In genomic region chr4:10584042-10584441, GRCh38 we compare ENCODE assay signal across 8 cellular contexts.
DNase-seq lines count a peak whose midpoint lies in the region; ATAC-seq and TF ChIP-seq lines count a peak whose summit lies in the region.

No MANE protein-coding gene starts in this region.

- H3K9me3 ChIP-seq in breast epithelium (no peaks in the 10 kb centered on the region), mucosa of descending colon (no peaks in the 10 kb centered on the region), OCI-LY7 (ENCODE audit: low read length) (no peaks in the 10 kb centered on the region)

- H3K79me2 ChIP-seq in ACC112 (ENCODE audit: control insufficient read depth, insufficient read depth, low read length, unreplicated experiment) (no peaks in the 10 kb centered on the region), OCI-LY7 (ENCODE audit: insufficient read depth, low read depth, low read length) (no peaks in the 10 kb centered on the region)

- no peaks in the 10 kb centered on the region for H3K9me2 ChIP-seq in OCI-LY7 (ENCODE audit: insufficient read depth, low read length)

- H3K36me3 ChIP-seq in ACC112 (ENCODE audit: insufficient read depth, low read length) (no peaks in the 10 kb centered on the region), breast epithelium (no peaks in the 10 kb centered on the region), mucosa of descending colon (ENCODE audit: low read depth) (no peaks in the 10 kb centered on the region), OCI-LY7 (ENCODE audit: insufficient read depth, low read length) (no peaks in the 10 kb centered on the region)

- POLR2A ChIA-PET in OCI-LY7 (lab: Charles Lee) = no interaction called here

- no peak overlapping the region for H3K4me2 ChIP-seq in OCI-LY7 (ENCODE audit: low read length)

- H3K4me3 ChIP-seq in ACC112 (ENCODE audit: low read depth, low read length) (peak overlapping the region; percentile 67), breast epithelium (peak overlapping the region in 2 of 3 donors; percentile 17 to 53), mucosa of descending colon (no peak overlapping the region), OCI-LY7 (ENCODE audit: low read depth, low read length, poor library complexity, severe bottlenecking) (no peak overlapping the region)

- TF ChIP-seq CTCF in breast epithelium (IDR thresholded peaks at IDR 0.05) (no peak), mucosa of descending colon (IDR thresholded peaks at IDR 0.05) (no peak), OCI-LY7 (conservative IDR thresholded peaks at IDR 0.05; ENCODE audit: low read length) (no peak)

- intact Hi-C loops in breast epithelium (cut with DNase I; ENCODE audit: low total_unique reads) = no loop called here
- intact Hi-C loops in mucosa of descending colon (cut with DNase I, micrococcal nuclease) = loop anchor here (10.0 kb wide), 1 partner anchor 841 kb away; the partner anchor contains the start of gene HS3ST1 (in 2 of the 2)
- intact Hi-C loops in OCI-LY7 (cut with micrococcal nuclease; ENCODE audit: unreplicated experiment) = loop anchor here (10.0 kb wide), 2 partner anchors 311 to 841 kb away; partner anchors contain the start of gene HS3ST1

- no TSS peak for BruUV-seq in OCI-LY7 (replicated peaks; lab: Mats Ljungman, UMichigan)

- H3K27ac ChIP-seq in ACC112 (ENCODE audit: low read depth, low read length) (no peak overlapping the region), breast epithelium (no peak overlapping the region), OCI-LY7 (ENCODE audit: low read depth, low read length, poor library complexity, severe bottlenecking) (no peak overlapping the region)

- DNase-seq in breast epithelium (ENCODE audit: low spot score in 2 of 2) = no peak
- DNase-seq in mucosa of descending colon = peak in 1 of 3 donors; percentile 41
- no peak for DNase-seq in RKO (ENCODE audit: low spot score)
- no peak for DNase-seq in activated naive CD4-positive, alpha-beta T cell (lab: John Stamatoyannopoulos, UW)
- no peak for DNase-seq in OCI-LY7 (ENCODE audit: low spot score)

- H2AFZ ChIP-seq in ACC112 (ENCODE audit: low read length, unreplicated experiment) = peak overlapping the region; percentile 57
- no peak overlapping the region for H2AFZ ChIP-seq in OCI-LY7 (ENCODE audit: low read length)

- peak; percentile 45 for ATAC-seq in GM18873 (IDR thresholded peaks at IDR 0.05; ENCODE audit: low FRiP score, unreplicated experiment)
- peak; percentile 77 for ATAC-seq in HG03565 (IDR thresholded peaks at IDR 0.05; ENCODE audit: unreplicated experiment)
- ATAC-seq in mucosa of descending colon = peak; percentile 87

- H4K20me1 ChIP-seq in OCI-LY7 (ENCODE audit: insufficient read depth, low read length) = no peaks in the 10 kb centered on the region

- H3K27me3 ChIP-seq in ACC112 (ENCODE audit: insufficient read depth, low read length) (peaks cover 7% of the 10 kb centered on the region), breast epithelium (no peaks in the 10 kb centered on the region)

- peaks cover 9% of the 10 kb centered on the region for H3K4me1 ChIP-seq in ACC112 (ENCODE audit: control insufficient read depth, insufficient read depth, low read length, unreplicated experiment)
- no peaks in the 10 kb centered on the region for H3K4me1 ChIP-seq in breast epithelium
- H3K4me1 ChIP-seq in mucosa of descending colon (ENCODE audit: low read depth) = no peaks in the 10 kb centered on the region
- peaks cover 4% of the 10 kb centered on the region for H3K4me1 ChIP-seq in OCI-LY7 (ENCODE audit: insufficient read depth, low read length, poor library complexity, severe bottlenecking)

- no peak for TF ChIP-seq POLR2A in breast epithelium (IDR thresholded peaks at IDR 0.05)

- CTCF ChIA-PET in OCI-LY7 (lab: Charles Lee; ENCODE audit: unreplicated experiment) = no interaction called here

Comparison
In these comparisons a context has a peak if more than half of its experiments do, and no peak if none do; other contexts are left out.
1. H3K4me3 ChIP-seq: peak in ACC112 (single experiment) and breast epithelium (2 of 3); none in mucosa of descending colon (single experiment) and OCI-LY7 (single experiment).
2. Peak in every context shown above with its lines, with median percentiles within 50 percentile points of each other: ATAC-seq.